8 cellular contexts compared by ENCODE assay signal in the genomic region with DNA sequence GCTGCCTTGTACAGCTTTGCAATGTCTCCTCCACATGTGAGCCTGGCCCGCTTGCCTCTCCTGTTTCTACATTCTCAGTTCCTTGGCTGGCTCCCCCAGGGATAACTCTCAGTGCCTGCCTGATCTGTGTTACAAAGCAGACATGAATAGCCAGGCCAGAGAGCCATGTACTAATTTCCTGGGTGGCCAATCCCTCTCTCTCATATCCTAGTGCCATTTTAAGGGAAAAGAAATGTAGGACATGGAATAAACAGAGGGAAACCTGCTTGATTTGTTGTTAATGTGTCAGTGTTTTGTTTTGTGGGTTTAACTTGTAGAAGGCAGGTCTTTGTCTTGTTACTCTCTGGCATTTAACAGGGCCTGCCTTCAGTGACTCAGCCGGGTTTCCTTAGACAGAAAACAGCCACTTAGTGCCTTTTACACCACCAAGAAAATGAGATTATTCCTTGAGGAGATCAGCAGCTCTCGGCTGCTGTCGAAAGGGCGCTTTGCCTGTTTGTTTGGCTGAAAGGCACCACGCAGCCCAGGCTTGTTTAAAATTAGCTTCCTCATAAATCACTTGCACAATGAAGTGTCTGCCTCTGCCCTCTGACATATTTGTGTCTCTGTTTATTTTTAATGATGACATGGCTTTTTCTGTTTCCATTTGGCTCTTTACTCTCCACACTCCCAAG.
DNase-seq lines count a peak whose midpoint lies in the region; ATAC-seq and TF ChIP-seq lines count a peak whose summit lies in the region.

No MANE protein-coding gene starts in this region.

- no peaks in the 10 kb centered on the region for H3K27me3 ChIP-seq in liver (ENCODE audit: control insufficient read depth in 4 of 4, insufficient read depth in 4 of 4, low read length in 3 of 4)
- H3K27me3 ChIP-seq in thyroid gland, result no peaks in the 10 kb centered on the region

- TF ChIP-seq RAD21 in liver (IDR thresholded peaks at IDR 0.05), result peak; percentile 46 to 52

- no peak for ATAC-seq in HG02642 (IDR thresholded peaks at IDR 0.05; ENCODE audit: poor library complexity, unreplicated experiment)
- ATAC-seq in effector memory CD8-positive, alpha-beta T cell (replicated peaks), result no peak

- no peaks in the 10 kb centered on the region for H3K27me3 Mint-ChIP-seq in effector memory CD8-positive, alpha-beta T cell

- H3K27ac Mint-ChIP-seq in effector memory CD8-positive, alpha-beta T cell, result no peak overlapping the region

- TF ChIP-seq CTCF in coronary artery (IDR thresholded peaks at IDR 0.05) (no peak), liver (IDR thresholded peaks at IDR 0.05; ENCODE audit: low read depth, low read length, missing input control) (no peak), thyroid gland (IDR thresholded peaks at IDR 0.05) (no peak)

- peak overlapping the region; percentile 35 to 96 for H3K9ac ChIP-seq in liver (ENCODE audit: low read depth in 1 of 2, low read length in 2 of 2)

- peaks cover 4 to 29% (median 24%) of the 10 kb centered on the region in 4 donors for H3K4me1 ChIP-seq in liver (ENCODE audit: control insufficient read depth in 4 of 4, insufficient read depth in 4 of 4, low read length in 3 of 4)
- peaks cover 36 to 58% of the 10 kb centered on the region in 2 donors for H3K4me1 ChIP-seq in thyroid gland

- H3K9me3 Mint-ChIP-seq in effector memory CD8-positive, alpha-beta T cell, result peaks cover 3 to 6% of the 10 kb centered on the region in 2 donors

- intact Hi-C loops in thyroid gland (cut with DNase I), result no loop called here

- no peaks in the 10 kb centered on the region for H3K4me1 Mint-ChIP-seq in effector memory CD8-positive, alpha-beta T cell (ENCODE audit: low read depth in 2 of 2)

- peak in 1 of 2 donors; percentile 40 for TF ChIP-seq POLR2A in thyroid gland (IDR thresholded peaks at IDR 0.05)

- H3K4me3 ChIP-seq in coronary artery (peak overlapping the region; percentile 7), liver (ENCODE audit: low read depth in 1 of 3, low read length in 3 of 3) (no peak overlapping the region), thyroid gland (replicated peaks in 1 of 3) (no peak overlapping the region)

- H3K36me3 Mint-ChIP-seq in effector memory CD8-positive, alpha-beta T cell (ENCODE audit: insufficient read depth), result no peaks in the 10 kb centered on the region

- H3K27ac ChIP-seq in coronary artery (peak overlapping the region; percentile 79 to 82), liver (ENCODE audit: low read depth in 1 of 2, low read length in 2 of 2) (peak overlapping the region; percentile 81 to 91), thyroid gland (peak overlapping the region; percentile 83 to 95 (median 93))

- DNase-seq in NCI-H1417 treated with DMSO at 0.1 percent for 48 hours (lab: John Stamatoyannopoulos, UW) (peak; percentile 78), coronary artery (ENCODE audit: low spot score) (peak; percentile 75), thyroid gland (peak; percentile 62 to 72), MV-4-11 (lab: John Stamatoyannopoulos, UW) (no peak), T-helper 2 cell (no peak)
- no peak for DNase-seq in effector memory CD8-positive, alpha-beta T cell

- H3K36me3 ChIP-seq in liver (ENCODE audit: control insufficient read depth in 4 of 4, insufficient read depth in 3 of 4, low read depth in 1 of 4, low read length in 3 of 4), result no peaks in the 10 kb centered on the region
- no peaks in the 10 kb centered on the region for H3K36me3 ChIP-seq in thyroid gland

- H3K9me3 ChIP-seq in liver (ENCODE audit: control insufficient read depth in 4 of 4, low read length in 3 of 4), result no peaks in the 10 kb centered on the region
- no peaks in the 10 kb centered on the region for H3K9me3 ChIP-seq in thyroid gland

- H3K4me3 Mint-ChIP-seq in effector memory CD8-positive, alpha-beta T cell, result no peak overlapping the region

- WGBS in liver, result 30% methylated on average over 6 of the region's 6 CpGs
- WGBS in thyroid gland, 2 donors, result 22 to 23% methylated on average over 6 of the region's 6 CpGs

TF ChIP-seq in liver, 16 proteins besides CTCF, POLR2A, EP300 and RAD21:
- peak in 1 of 2 donors; percentile 42 for TF ChIP-seq EGR1 (IDR thresholded peaks at IDR 0.05; ENCODE audit: low read depth in 2 of 2)
- TF ChIP-seq, protein P1, sequence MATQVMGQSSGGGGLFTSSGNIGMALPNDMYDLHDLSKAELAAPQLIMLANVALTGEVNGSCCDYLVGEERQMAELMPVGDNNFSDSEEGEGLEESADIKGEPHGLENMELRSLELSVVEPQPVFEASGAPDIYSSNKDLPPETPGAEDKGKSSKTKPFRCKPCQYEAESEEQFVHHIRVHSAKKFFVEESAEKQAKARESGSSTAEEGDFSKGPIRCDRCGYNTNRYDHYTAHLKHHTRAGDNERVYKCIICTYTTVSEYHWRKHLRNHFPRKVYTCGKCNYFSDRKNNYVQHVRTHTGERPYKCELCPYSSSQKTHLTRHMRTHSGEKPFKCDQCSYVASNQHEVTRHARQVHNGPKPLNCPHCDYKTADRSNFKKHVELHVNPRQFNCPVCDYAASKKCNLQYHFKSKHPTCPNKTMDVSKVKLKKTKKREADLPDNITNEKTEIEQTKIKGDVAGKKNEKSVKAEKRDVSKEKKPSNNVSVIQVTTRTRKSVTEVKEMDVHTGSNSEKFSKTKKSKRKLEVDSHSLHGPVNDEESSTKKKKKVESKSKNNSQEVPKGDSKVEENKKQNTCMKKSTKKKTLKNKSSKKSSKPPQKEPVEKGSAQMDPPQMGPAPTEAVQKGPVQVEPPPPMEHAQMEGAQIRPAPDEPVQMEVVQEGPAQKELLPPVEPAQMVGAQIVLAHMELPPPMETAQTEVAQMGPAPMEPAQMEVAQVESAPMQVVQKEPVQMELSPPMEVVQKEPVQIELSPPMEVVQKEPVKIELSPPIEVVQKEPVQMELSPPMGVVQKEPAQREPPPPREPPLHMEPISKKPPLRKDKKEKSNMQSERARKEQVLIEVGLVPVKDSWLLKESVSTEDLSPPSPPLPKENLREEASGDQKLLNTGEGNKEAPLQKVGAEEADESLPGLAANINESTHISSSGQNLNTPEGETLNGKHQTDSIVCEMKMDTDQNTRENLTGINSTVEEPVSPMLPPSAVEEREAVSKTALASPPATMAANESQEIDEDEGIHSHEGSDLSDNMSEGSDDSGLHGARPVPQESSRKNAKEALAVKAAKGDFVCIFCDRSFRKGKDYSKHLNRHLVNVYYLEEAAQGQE (IDR thresholded peaks at IDR 0.05), result peak; percentile 69
- peak; percentile 90 for TF ChIP-seq NR2F2 (IDR thresholded peaks at IDR 0.05)
- TF ChIP-seq HNF4A (conservative IDR thresholded peaks at IDR 0.05), result peak; percentile 71 to 75
- peak; percentile 87 for TF ChIP-seq SP1 (IDR thresholded peaks at IDR 0.05)
- peak; percentile 59 to 82 for TF ChIP-seq JUND (IDR thresholded peaks at IDR 0.05)
- TF ChIP-seq, protein P2, sequence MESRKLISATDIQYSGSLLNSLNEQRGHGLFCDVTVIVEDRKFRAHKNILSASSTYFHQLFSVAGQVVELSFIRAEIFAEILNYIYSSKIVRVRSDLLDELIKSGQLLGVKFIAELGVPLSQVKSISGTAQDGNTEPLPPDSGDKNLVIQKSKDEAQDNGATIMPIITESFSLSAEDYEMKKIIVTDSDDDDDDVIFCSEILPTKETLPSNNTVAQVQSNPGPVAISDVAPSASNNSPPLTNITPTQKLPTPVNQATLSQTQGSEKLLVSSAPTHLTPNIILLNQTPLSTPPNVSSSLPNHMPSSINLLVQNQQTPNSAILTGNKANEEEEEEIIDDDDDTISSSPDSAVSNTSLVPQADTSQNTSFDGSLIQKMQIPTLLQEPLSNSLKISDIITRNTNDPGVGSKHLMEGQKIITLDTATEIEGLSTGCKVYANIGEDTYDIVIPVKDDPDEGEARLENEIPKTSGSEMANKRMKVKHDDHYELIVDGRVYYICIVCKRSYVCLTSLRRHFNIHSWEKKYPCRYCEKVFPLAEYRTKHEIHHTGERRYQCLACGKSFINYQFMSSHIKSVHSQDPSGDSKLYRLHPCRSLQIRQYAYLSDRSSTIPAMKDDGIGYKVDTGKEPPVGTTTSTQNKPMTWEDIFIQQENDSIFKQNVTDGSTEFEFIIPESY (IDR thresholded peaks at IDR 0.05), result peak; percentile 63
- no peak for TF ChIP-seq GABPA (IDR thresholded peaks at IDR 0.05 in 1 of 2, conservative IDR thresholded peaks at IDR 0.05 in 1 of 2)
- TF ChIP-seq HNF4G (IDR thresholded peaks at IDR 0.05), result peak; percentile 35
- TF ChIP-seq YY1 (IDR thresholded peaks at IDR 0.05), result peak; percentile 76
- peak; percentile 32 for TF ChIP-seq TAF1 (conservative IDR thresholded peaks at IDR 0.05)
- TF ChIP-seq, protein P3, sequence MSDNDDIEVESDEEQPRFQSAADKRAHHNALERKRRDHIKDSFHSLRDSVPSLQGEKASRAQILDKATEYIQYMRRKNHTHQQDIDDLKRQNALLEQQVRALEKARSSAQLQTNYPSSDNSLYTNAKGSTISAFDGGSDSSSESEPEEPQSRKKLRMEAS (IDR thresholded peaks at IDR 0.05), result peak; percentile 92
- peak; percentile 73 to 81 for TF ChIP-seq RXRA (IDR thresholded peaks at IDR 0.05)
- TF ChIP-seq, protein P4, sequence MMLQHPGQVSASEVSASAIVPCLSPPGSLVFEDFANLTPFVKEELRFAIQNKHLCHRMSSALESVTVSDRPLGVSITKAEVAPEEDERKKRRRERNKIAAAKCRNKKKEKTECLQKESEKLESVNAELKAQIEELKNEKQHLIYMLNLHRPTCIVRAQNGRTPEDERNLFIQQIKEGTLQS (IDR thresholded peaks at IDR 0.05), result peak; percentile 71
- TF ChIP-seq FOXA2 (IDR thresholded peaks at IDR 0.05), result peak; percentile 62
- TF ChIP-seq FOXA1 (IDR thresholded peaks at IDR 0.05), result no peak

Comparison
In these comparisons a context has a peak if more than half of its experiments do, and no peak if none do; other contexts are left out.
1. DNase-seq: peak in NCI-H1417 treated with DMSO at 0.1 percent for 48 hours (single experiment), coronary artery (single experiment) and thyroid gland (2 of 2); none in MV-4-11 (single experiment), effector memory CD8-positive, alpha-beta T cell (0 of 3) and T-helper 2 cell (0 of 5).
2. Peak in every context shown above with its lines, with median percentiles within 50 percentile points of each other: H3K27ac ChIP-seq.